15 cellular contexts compared by ENCODE assay signal in genomic region chr18:2881088-2881487, GRCh38. TPM values are rescaled to one million over a fixed set of nuclear protein-coding genes. Genes with fewer than 3 reads are reported as not detected.
DNase-seq lines count a peak whose midpoint lies in the region; ATAC-seq, FAIRE-seq and TF ChIP-seq lines count a peak whose summit lies in the region.
"Had no signal": no experiment of that assay in that cellular context is flagged by ENCODE, and none has a peak within 500 bp of the region (broad histone marks: within the 10 kb centered on the region; RNA-seq: fewer than 3 reads in every experiment).

No MANE protein-coding gene starts in this region.

- H3K27ac Mint-ChIP-seq in astrocyte (ENCODE audit: unreplicated experiment), result no peak overlapping the region
- H3K27ac Mint-ChIP-seq: stimulated activated naive CD8-positive, alpha-beta T cell treated with anti-CD3 and anti-CD28 coated beads, Interleukin-15, Interleukin-2, amounts not matched to agents 100 ng/mL and 50 ng/mL, for 24 hours had no signal

- H3K23ac ChIP-seq in mesenchymal stem cell (ENCODE audit: low read length in 2 of 2), result no peak overlapping the region

- H3K4me3 Mint-ChIP-seq in astrocyte (ENCODE audit: unreplicated experiment), result no peak overlapping the region
- H3K4me3 Mint-ChIP-seq: stimulated activated naive CD8-positive, alpha-beta T cell treated with anti-CD3 and anti-CD28 coated beads, Interleukin-15, Interleukin-2, amounts not matched to agents 100 ng/mL and 50 ng/mL, for 24 hours had no signal

- no peak overlapping the region for H2BK12ac ChIP-seq in mesenchymal stem cell (ENCODE audit: low read length in 2 of 2)

- H3K36me3 ChIP-seq in A673 (ENCODE audit: insufficient read depth, low read length, poor library complexity, severe bottlenecking), result no peaks in the 10 kb centered on the region
- H3K36me3 ChIP-seq in astrocyte (ENCODE audit: insufficient read depth, low read length), result no peaks in the 10 kb centered on the region
- no peaks in the 10 kb centered on the region for H3K36me3 ChIP-seq in mesenchymal stem cell (ENCODE audit: control insufficient read depth in 1 of 2, insufficient read depth in 2 of 2, low read depth in 1 of 2, low read length in 2 of 2)
- H3K36me3 ChIP-seq: gastrocnemius medialis had no signal

- H3K4ac ChIP-seq in mesenchymal stem cell (ENCODE audit: low read depth in 1 of 2, low read length in 2 of 2), result no peak overlapping the region

- H3K18ac ChIP-seq in mesenchymal stem cell (ENCODE audit: low read depth in 1 of 2, low read length in 2 of 2), result no peak overlapping the region

- BruUV-seq in A673 (replicated peaks; lab: Mats Ljungman, UMichigan), result no TSS peak

- peaks cover 4% of the 10 kb centered on the region for H3K36me3 Mint-ChIP-seq in astrocyte (ENCODE audit: low read depth, unreplicated experiment)

- no peaks in the 10 kb centered on the region for H3K79me2 ChIP-seq in astrocyte (ENCODE audit: insufficient read depth, low read length)

- H3K79me1 ChIP-seq in mesenchymal stem cell (replicated peaks; ENCODE audit: low read length, poor library complexity, severe bottlenecking), result no peaks in the 10 kb centered on the region

- DNase-seq in A673 (ENCODE audit: low spot score) (peak; percentile 82), EL (peak; percentile 41), astrocyte (ENCODE audit: low read depth) (no peak), mesenchymal stem cell (no peak), NK-92 (lab: John Stamatoyannopoulos, UW; ENCODE audit: unreplicated experiment) (no peak), NCI-H2171 treated with DMSO at 0.1 percent for 48 hours (lab: John Stamatoyannopoulos, UW) (no peak), SIG-M5 (lab: John Stamatoyannopoulos, UW) (no peak)
- DNase-seq: activated CD4-positive, alpha-beta T cell treated with anti-CD3 and anti-CD28 coated beads, Interleukin-2, amount 50 U/mL, for 48 hours; Calu3; caudate nucleus; NCI-H2171; SHP77 treated with DMSO at 0.1 percent for 48 hours had no signal

- H3K9ac ChIP-seq in astrocyte (ENCODE audit: low read length), result peak overlapping the region; percentile 61
- H3K9ac ChIP-seq in mesenchymal stem cell (ENCODE audit: low read length), result peak overlapping the region; percentile 79

- H3K9me3 ChIP-seq in A673 (ENCODE audit: low read depth, low read length, poor library complexity, severe bottlenecking), result no peaks in the 10 kb centered on the region
- no peaks in the 10 kb centered on the region for H3K9me3 ChIP-seq in astrocyte (ENCODE audit: insufficient read depth, low read depth, low read length)
- H3K9me3 ChIP-seq in mesenchymal stem cell (ENCODE audit: control insufficient read depth, low read length), result no peaks in the 10 kb centered on the region
- H3K9me3 ChIP-seq: gastrocnemius medialis had no signal

- H2BK5ac ChIP-seq in mesenchymal stem cell (ENCODE audit: low read depth, low read length, poor library complexity, severe bottlenecking), result peak overlapping the region; percentile 36

- H2AFZ ChIP-seq in astrocyte (ENCODE audit: low read depth, low read length), result peak overlapping the region; percentile 53
- no peak overlapping the region for H2AFZ ChIP-seq in mesenchymal stem cell (ENCODE audit: low read depth, low read length)

- H2BK15ac ChIP-seq in mesenchymal stem cell (ENCODE audit: low read depth, poor library complexity, severe bottlenecking), result no peak overlapping the region

- H3K4me1 Mint-ChIP-seq in astrocyte (ENCODE audit: low read depth, unreplicated experiment), result peaks cover 5% of the 10 kb centered on the region

- no peak for TF ChIP-seq CTCF in A673 (conservative IDR thresholded peaks at IDR 0.05; ENCODE audit: low read depth, low read length)
- TF ChIP-seq CTCF in astrocyte (IDR thresholded peaks at IDR 0.05; ENCODE audit: insufficient read depth, low read depth, low read length), result no peak

- H3K27me3 ChIP-seq in A673 (replicated peaks; ENCODE audit: insufficient read depth, low read depth, low read length, poor library complexity) (no peaks in the 10 kb centered on the region), astrocyte (ENCODE audit: insufficient read depth, low read length) (no peaks in the 10 kb centered on the region), mesenchymal stem cell (ENCODE audit: control insufficient read depth in 1 of 2, insufficient read depth in 1 of 2, low read length in 2 of 2) (no peaks in the 10 kb centered on the region)

- peak overlapping the region; percentile 73 for H3K27ac ChIP-seq in A673 (ENCODE audit: low read depth, low read length, poor library complexity, severe bottlenecking)
- peak overlapping the region; percentile 77 for H3K27ac ChIP-seq in astrocyte (ENCODE audit: low read depth, low read length)
- peak overlapping the region; percentile 47 for H3K27ac ChIP-seq in mesenchymal stem cell (ENCODE audit: low read length, poor library complexity, severe bottlenecking)
- H3K27ac ChIP-seq: gastrocnemius medialis had no signal

- peaks cover 2% of the 10 kb centered on the region for H3K9me3 Mint-ChIP-seq in astrocyte (ENCODE audit: unreplicated experiment)
- H3K9me3 Mint-ChIP-seq: stimulated activated naive CD8-positive, alpha-beta T cell treated with anti-CD3 and anti-CD28 coated beads, Interleukin-15, Interleukin-2, amounts not matched to agents 100 ng/mL and 50 ng/mL, for 24 hours had no signal

- H2AK5ac ChIP-seq in mesenchymal stem cell (ENCODE audit: low read length, severe bottlenecking), result peak overlapping the region; percentile 28

- H4K8ac ChIP-seq in mesenchymal stem cell (ENCODE audit: low read length), result no peak overlapping the region

- peaks cover 27% of the 10 kb centered on the region for H3K4me1 ChIP-seq in A673 (ENCODE audit: insufficient read depth, low read length, poor library complexity, severe bottlenecking)
- peaks cover 6% of the 10 kb centered on the region for H3K4me1 ChIP-seq in astrocyte (ENCODE audit: insufficient read depth, low read length)
- H3K4me1 ChIP-seq in mesenchymal stem cell (ENCODE audit: control insufficient read depth, insufficient read depth, low read depth, low read length), result peaks cover 25% of the 10 kb centered on the region
- H3K4me1 ChIP-seq: gastrocnemius medialis had no signal

- no peaks in the 10 kb centered on the region for H4K20me1 ChIP-seq in astrocyte (ENCODE audit: insufficient read depth, low read length)

- H4K91ac ChIP-seq in mesenchymal stem cell (ENCODE audit: low read length), result no peak overlapping the region

- no peak overlapping the region for H2BK120ac ChIP-seq in mesenchymal stem cell (ENCODE audit: low read depth, low read length)

- no peak for FAIRE-seq in astrocyte (lab: Jason Lieb, UNC)

- H3K27me3 Mint-ChIP-seq in astrocyte (ENCODE audit: low read depth, unreplicated experiment), result no peaks in the 10 kb centered on the region
- H3K27me3 Mint-ChIP-seq: stimulated activated naive CD8-positive, alpha-beta T cell treated with anti-CD3 and anti-CD28 coated beads, Interleukin-15, Interleukin-2, amounts not matched to agents 100 ng/mL and 50 ng/mL, for 24 hours had no signal

- no peak for ATAC-seq in GM18511 (IDR thresholded peaks at IDR 0.05; ENCODE audit: unreplicated experiment)

- POLR2A ChIA-PET in A673 (lab: Charles Lee; ENCODE audit: low non-redundant PET), result no interaction called here

- H3K4me2 ChIP-seq in astrocyte (ENCODE audit: low read length) (peak overlapping the region; percentile 56), mesenchymal stem cell (ENCODE audit: low read length, poor library complexity, severe bottlenecking) (no peak overlapping the region)

- no peak overlapping the region for H3K4me3 ChIP-seq in A673 (ENCODE audit: low read depth, low read length, poor library complexity, severe bottlenecking)
- H3K4me3 ChIP-seq in astrocyte (ENCODE audit: insufficient read depth, low read depth, low read length), result no peak overlapping the region
- peak overlapping the region in 1 of 2 experiments; percentile 39 for H3K4me3 ChIP-seq in mesenchymal stem cell (ENCODE audit: insufficient read depth in 1 of 2, low read depth in 1 of 2, low read length in 2 of 2)
- H3K4me3 ChIP-seq: gastrocnemius medialis had no signal

- H3K14ac ChIP-seq in mesenchymal stem cell (ENCODE audit: low read length in 2 of 2), result no peak overlapping the region

- CTCF ChIA-PET in A673 (lab: Charles Lee), result interaction anchor here (0.6 kb wide), 1 partner anchor 271 kb away, joined by 3 read pairs; no protein-coding TSS in a partner anchor

- intact Hi-C loops in A673 (cut with micrococcal nuclease; ENCODE audit: unreplicated experiment), result no loop called here

- 88% methylated on average over 7 of the region's 7 CpGs for WGBS in mesenchymal stem cell

RNA-seq across cellular contexts. Expression of gene EMILIN2, which starts 34.3 kb away (rescaled TPM):
- total RNA-seq in A673 (2021) (22.9 and 23.4 TPM in 2 replicates), astrocyte (29.6 and 33.4 TPM in 2 replicates)
- polyA plus RNA-seq in mesenchymal stem cell (2013, experiment 1 of 2), result 3.7 TPM
- polyA plus RNA-seq in mesenchymal stem cell (2013, experiment 2 of 2), result 3.5 TPM

Comparison
In these comparisons a context has a peak if more than half of its experiments do, and no peak if none do; other contexts are left out.
1. DNase-seq: peak in A673 (single experiment) and EL (single experiment); none in astrocyte (single experiment), mesenchymal stem cell (single experiment), NK-92 (single experiment), NCI-H2171 treated with DMSO at 0.1 percent for 48 hours (single experiment) and SIG-M5 (single experiment).
2. Peak in every context shown above with its lines, with median percentiles within 50 percentile points of each other: H3K27ac ChIP-seq.